Comparison of ENCODE assay signal across 19 cellular contexts in the genomic region with DNA sequence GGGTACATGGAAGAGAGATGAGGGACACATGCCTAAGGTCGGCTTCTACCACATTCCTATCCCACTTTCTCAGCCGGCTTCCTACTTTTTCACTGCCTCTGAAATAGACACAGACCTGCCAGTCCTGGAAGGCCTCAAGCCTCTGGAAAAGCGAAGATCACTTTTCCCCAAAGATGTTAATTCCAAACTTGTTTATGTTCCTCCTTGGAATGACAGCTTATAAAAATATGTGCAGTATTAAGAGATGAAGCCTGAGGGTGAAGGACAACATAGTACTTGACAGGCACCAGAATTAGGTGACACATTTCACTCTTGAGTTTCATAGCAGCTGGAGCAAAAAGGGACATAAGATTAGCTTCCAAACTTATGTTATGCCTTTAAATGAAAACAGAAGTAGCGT. TPM values are rescaled to one million over a fixed set of nuclear protein-coding genes. Genes with fewer than 3 reads are reported as not detected.
DNase-seq lines count a peak whose midpoint lies in the region; ATAC-seq and TF ChIP-seq lines count a peak whose summit lies in the region.
"Had no signal": no experiment of that assay in that cellular context is flagged by ENCODE, and none has a peak within 500 bp of the region (broad histone marks: within the 10 kb centered on the region; RNA-seq: fewer than 3 reads in every experiment).

No MANE protein-coding gene starts in this region.

- no peaks in the 10 kb centered on the region for H3K9me2 ChIP-seq in PC-9 (ENCODE audit: insufficient read depth)

- H3K9me3 Mint-ChIP-seq in osteocyte (ENCODE audit: unreplicated experiment): no peaks in the 10 kb centered on the region
- no peaks in the 10 kb centered on the region for H3K9me3 Mint-ChIP-seq in activated CD8-positive, alpha-beta T cell treated with anti-CD3 and anti-CD28 coated beads for 36 hours
- H3K9me3 Mint-ChIP-seq: activated naive CD4-positive, alpha-beta T cell treated with anti-CD3 and anti-CD28 coated beads for 36 hours; nephron progenitor cell; stimulated activated naive CD8-positive, alpha-beta T cell treated with anti-CD3 and anti-CD28 coated beads, Interleukin-15, amount 100 ng/mL, for 72 hours had no signal

- H3K36me3 ChIP-seq in PC-9 (ENCODE audit: low read depth): peaks cover 17% of the 10 kb centered on the region
- no peaks in the 10 kb centered on the region for H3K36me3 ChIP-seq in thyroid gland

- no peak for TF ChIP-seq POLR2A in thyroid gland (IDR thresholded peaks at IDR 0.05)

- intact Hi-C loops in PC-9 (cut with micrococcal nuclease; ENCODE audit: unreplicated experiment): loop anchor here (5.0 kb wide), 1 partner anchor 36 kb away; no protein-coding TSS in a partner anchor
- intact Hi-C loops in dorsolateral prefrontal cortex (cut with DNase I): loop anchor here (2.0 to 10.0 kb wide), 3 partner anchors 27 to 69 kb away; no protein-coding TSS in a partner anchor
- intact Hi-C loops in thyroid gland (cut with DNase I): no loop called here
- intact Hi-C loops in activated CD8-positive, alpha-beta T cell treated with anti-CD3 and anti-CD28 coated beads for 36 hours (cut with micrococcal nuclease): no loop called here

- BruUV-seq in PC-9 (replicated peaks; lab: Mats Ljungman, UMichigan): no TSS peak

- WGBS in thyroid gland, 2 donors: 71 to 76% methylated on average over 4 of the region's 4 CpGs

- H3K9me3 ChIP-seq in PC-9 (ENCODE audit: insufficient read depth, low read depth): no peaks in the 10 kb centered on the region
- H3K9me3 ChIP-seq in thyroid gland: no peaks in the 10 kb centered on the region
- H3K9me3 ChIP-seq: BLaER1 had no signal

- DNase-seq in PC-9: no peak
- no peak for DNase-seq in dorsolateral prefrontal cortex
- DNase-seq in osteocyte (ENCODE audit: extremely low spot score, unreplicated experiment): no peak
- no peak for DNase-seq in thyroid gland
- DNase-seq in NCI-H1417 treated with DMSO at 0.1 percent for 48 hours (lab: John Stamatoyannopoulos, UW): no peak
- DNase-seq in activated CD8-positive, alpha-beta T cell treated with anti-CD3 and anti-CD28 coated beads for 36 hours: no peak
- DNase-seq: activated CD4-positive, CD25-positive, alpha-beta regulatory T cell treated with anti-CD3 and anti-CD28 coated beads, Interleukin-2, amount 50 U/mL, for 72 hours; activated CD8-positive, alpha-beta memory T cell treated with anti-CD3 and anti-CD28 coated beads, Interleukin-2, amount 50 U/mL, for 4 hours; activated naive CD4-positive, alpha-beta T cell treated with anti-CD3 and anti-CD28 coated beads for 36 hours; kidney; NCI-H146; NCI-H446; nephron progenitor cell; stimulated activated naive CD8-positive, alpha-beta T cell treated with anti-CD3 and anti-CD28 coated beads, Interleukin-15, amount 100 ng/mL, for 72 hours had no signal

- H3K27me3 ChIP-seq in PC-9 (ENCODE audit: insufficient read depth, low read depth): no peaks in the 10 kb centered on the region
- H3K27me3 ChIP-seq in dorsolateral prefrontal cortex: no peaks in the 10 kb centered on the region
- H3K27me3 ChIP-seq in thyroid gland: no peaks in the 10 kb centered on the region
- H3K27me3 ChIP-seq: BLaER1 had no signal

- peaks cover 59% of the 10 kb centered on the region for H3F3A ChIP-seq in PC-9 (ENCODE audit: insufficient read depth, low read depth)

- H3K4me2 ChIP-seq in PC-9: no peak overlapping the region
- H3K4me2 ChIP-seq: BLaER1 had no signal

- peak overlapping the region; percentile 18 for H3K4me3 Mint-ChIP-seq in osteocyte (ENCODE audit: unreplicated experiment)
- no peak overlapping the region for H3K4me3 Mint-ChIP-seq in activated CD8-positive, alpha-beta T cell treated with anti-CD3 and anti-CD28 coated beads for 36 hours
- H3K4me3 Mint-ChIP-seq: activated naive CD4-positive, alpha-beta T cell treated with anti-CD3 and anti-CD28 coated beads for 36 hours; nephron progenitor cell; stimulated activated naive CD8-positive, alpha-beta T cell treated with anti-CD3 and anti-CD28 coated beads, Interleukin-15, amount 100 ng/mL, for 72 hours had no signal

- H4K20me1 ChIP-seq in PC-9 (ENCODE audit: insufficient read depth): peaks cover 96% of the 10 kb centered on the region

- H3K4me1 ChIP-seq in PC-9 (replicated peaks; ENCODE audit: insufficient read depth): peaks cover 74% of the 10 kb centered on the region
- peaks cover 90 to 97% of the 10 kb centered on the region in 2 donors for H3K4me1 ChIP-seq in thyroid gland

- H3K27me3 Mint-ChIP-seq in osteocyte (ENCODE audit: unreplicated experiment): no peaks in the 10 kb centered on the region
- no peaks in the 10 kb centered on the region for H3K27me3 Mint-ChIP-seq in activated CD8-positive, alpha-beta T cell treated with anti-CD3 and anti-CD28 coated beads for 36 hours
- H3K27me3 Mint-ChIP-seq: stimulated activated naive CD8-positive, alpha-beta T cell treated with anti-CD3 and anti-CD28 coated beads, Interleukin-15, amount 100 ng/mL, for 72 hours had no signal

- peaks cover 98% of the 10 kb centered on the region for H3K79me2 ChIP-seq in PC-9 (ENCODE audit: low read depth)

- no peak overlapping the region for H2AFZ ChIP-seq in PC-9

- no peak for TF ChIP-seq CTCF in PC-9 (conservative IDR thresholded peaks at IDR 0.05)
- no peak for TF ChIP-seq CTCF in dorsolateral prefrontal cortex (IDR thresholded peaks at IDR 0.05 in 54 of 56, conservative IDR thresholded peaks at IDR 0.05 in 2 of 56; ENCODE audit: low read depth in 1 of 56, partially characterized antibody in 56 of 56)
- TF ChIP-seq CTCF in osteocyte (IDR thresholded peaks at IDR 0.05): no peak
- TF ChIP-seq CTCF in thyroid gland (IDR thresholded peaks at IDR 0.05): no peak
- TF ChIP-seq CTCF in activated CD8-positive, alpha-beta T cell treated with anti-CD3 and anti-CD28 coated beads for 36 hours (IDR thresholded peaks at IDR 0.05): no peak

- H3K4me3 ChIP-seq in PC-9: no peak overlapping the region
- H3K4me3 ChIP-seq in dorsolateral prefrontal cortex: no peak overlapping the region
- H3K4me3 ChIP-seq in thyroid gland (replicated peaks in 1 of 3): no peak overlapping the region
- H3K4me3 ChIP-seq: BLaER1, K562, skin epidermis had no signal

- H3K4me1 Mint-ChIP-seq in osteocyte (ENCODE audit: unreplicated experiment): peaks cover 91% of the 10 kb centered on the region
- peaks cover 64% of the 10 kb centered on the region for H3K4me1 Mint-ChIP-seq in activated CD8-positive, alpha-beta T cell treated with anti-CD3 and anti-CD28 coated beads for 36 hours (ENCODE audit: low read depth)

- no peaks in the 10 kb centered on the region for H3K36me3 Mint-ChIP-seq in osteocyte (ENCODE audit: unreplicated experiment)
- H3K36me3 Mint-ChIP-seq in activated CD8-positive, alpha-beta T cell treated with anti-CD3 and anti-CD28 coated beads for 36 hours (ENCODE audit: low read depth): no peaks in the 10 kb centered on the region

- CTCF ChIA-PET in PC-9 (lab: Charles Lee): interaction anchor here (0.6 kb wide), 1 partner anchor 301 kb away, joined by 7 read pairs; no protein-coding TSS in a partner anchor
- CTCF ChIA-PET in activated CD8-positive, alpha-beta T cell treated with anti-CD3 and anti-CD28 coated beads for 36 hours (lab: Charles Lee): no interaction called here

- peak overlapping the region; percentile 92 for H3K27ac Mint-ChIP-seq in osteocyte (ENCODE audit: unreplicated experiment)
- no peak overlapping the region for H3K27ac Mint-ChIP-seq in activated CD8-positive, alpha-beta T cell treated with anti-CD3 and anti-CD28 coated beads for 36 hours
- H3K27ac Mint-ChIP-seq: activated naive CD4-positive, alpha-beta T cell treated with anti-CD3 and anti-CD28 coated beads for 36 hours; nephron progenitor cell; stimulated activated naive CD8-positive, alpha-beta T cell treated with anti-CD3 and anti-CD28 coated beads, Interleukin-15, amount 100 ng/mL, for 72 hours had no signal

- POLR2A ChIA-PET in PC-9 (lab: Charles Lee; ENCODE audit: unreplicated experiment): interaction anchor here (0.6 kb wide), 1 partner anchor 11 kb away, joined by 4 read pairs; no protein-coding TSS in a partner anchor
- POLR2A ChIA-PET in activated CD8-positive, alpha-beta T cell treated with anti-CD3 and anti-CD28 coated beads for 36 hours (lab: Charles Lee): no interaction called here

- H3K27ac ChIP-seq in PC-9: peak overlapping the region; percentile 27; the same call in 1 of the 2 replicates
- peak overlapping the region in 54 of 59 donors; percentile 3 to 97 (median 90) for H3K27ac ChIP-seq in dorsolateral prefrontal cortex
- H3K27ac ChIP-seq in thyroid gland: peak overlapping the region; percentile 14 to 88 (median 49)
- H3K27ac ChIP-seq: BLaER1 had no signal

- no peak for ATAC-seq in HG02798 (IDR thresholded peaks at IDR 0.05; ENCODE audit: poor library complexity, unreplicated experiment)
- ATAC-seq in activated CD8-positive, alpha-beta T cell treated with anti-CD3 and anti-CD28 coated beads for 36 hours: no peak
- ATAC-seq: HCT116; K562; stimulated activated naive CD8-positive, alpha-beta T cell treated with anti-CD3 and anti-CD28 coated beads, Interleukin-15, amount 100 ng/mL, for 72 hours had no signal

RNA-seq across cellular contexts. Expression of a gene that starts 25.2 kb away (rescaled TPM):
- 56.2 and 59.4 TPM in 2 replicates for total RNA-seq in PC-9 (2021)
- total RNA-seq in dorsolateral prefrontal cortex: 100 to 1,000 TPM in 4 of 120 experiments, 10 to 100 TPM in 116; 60.9 to 108 (median 81.7) TPM
- 60.3 and 62.9 TPM in 2 replicates for total RNA-seq in osteocyte
- total RNA-seq in thyroid gland: 100 to 1,000 TPM in 1 of 4 donors, 10 to 100 TPM in 3; 61.8 to 103 (median 76.8) TPM
- total RNA-seq in activated CD8-positive, alpha-beta T cell treated with anti-CD3 and anti-CD28 coated beads for 36 hours: 1 to 10 TPM; 7.5 to 9.0 TPM

Comparison
In these comparisons a context has a peak if more than half of its experiments do, and no peak if none do; other contexts are left out.
1. H3K27ac ChIP-seq: peak in every context shown above with its lines; median percentile 90 in dorsolateral prefrontal cortex; 49 in thyroid gland; 27 in PC-9.
2. intact Hi-C loops: an anchor here in PC-9 (5.0 kb wide) and dorsolateral prefrontal cortex (2.0 to 10.0 kb wide); none called in thyroid gland and activated CD8-positive, alpha-beta T cell treated with anti-CD3 and anti-CD28 coated beads for 36 hours.